8 cellular contexts compared by ENCODE assay signal in genomic region chr22:30386608-30386959, GRCh38. TPM values are rescaled to one million over a fixed set of nuclear protein-coding genes. Genes with fewer than 3 reads are reported as not detected.
DNase-seq lines count a peak whose midpoint lies in the region; ATAC-seq lines count a peak whose summit lies in the region.

No MANE protein-coding gene starts in this region.

- peaks cover 2% of the 10 kb centered on the region for H3K36me3 Mint-ChIP-seq in activated T-helper 1 cell treated with anti-CD3 and anti-CD28 coated beads, Interleukin-12 subunit alpha, Interleukin-12 subunit beta, Interleukin-2, Interleukin-4 antibody, amounts not matched to agents 30 ng/mL and 10 ng/mL and 1 ng/mL, durations not matched to agents 14 hours and 24 hours and 36 hours (ENCODE audit: low read depth)
- H3K36me3 Mint-ChIP-seq in immature natural killer cell = peaks cover 0 to 3% (median 0%) of the 10 kb centered on the region in 3 donors

- ATAC-seq in stimulated activated naive CD8-positive, alpha-beta T cell treated with anti-CD3 and anti-CD28 coated beads, Interleukin-15, amount 100 ng/mL, for 72 hours = no peak

- H3K27ac Mint-ChIP-seq in activated T-helper 1 cell treated with anti-CD3 and anti-CD28 coated beads, Interleukin-12 subunit alpha, Interleukin-12 subunit beta, Interleukin-2, Interleukin-4 antibody, amounts not matched to agents 30 ng/mL and 10 ng/mL and 1 ng/mL, durations not matched to agents 14 hours and 24 hours and 36 hours = no peak overlapping the region
- peak overlapping the region in 3 of 6 donors; percentile 32 to 83 (median 57) for H3K27ac Mint-ChIP-seq in immature natural killer cell
- H3K27ac Mint-ChIP-seq in stimulated activated naive CD8-positive, alpha-beta T cell treated with anti-CD3 and anti-CD28 coated beads, Interleukin-15, amount 100 ng/mL, for 72 hours = no peak overlapping the region

- peak; percentile 48 for DNase-seq in NCI-H82 (lab: John Stamatoyannopoulos, UW)
- DNase-seq in NCI-H82 treated with DMSO at 0.1 percent for 48 hours (lab: John Stamatoyannopoulos, UW; ENCODE audit: unreplicated experiment) = no peak
- no peak for DNase-seq in activated T-helper 1 cell treated with anti-CD3 and anti-CD28 coated beads, Interleukin-12 subunit alpha, Interleukin-12 subunit beta, Interleukin-2, Interleukin-4 antibody, amounts not matched to agents 30 ng/mL and 10 ng/mL and 1 ng/mL, durations not matched to agents 14 hours and 24 hours and 36 hours (ENCODE audit: low spot score)
- no peak for DNase-seq in immature natural killer cell
- DNase-seq in stimulated activated naive CD8-positive, alpha-beta T cell treated with anti-CD3 and anti-CD28 coated beads, Interleukin-15, amount 100 ng/mL, for 72 hours = no peak
- DNase-seq in NOMO-1 treated with dmso at 0.1 percent for 144 hours (lab: John Stamatoyannopoulos, UW; ENCODE audit: unreplicated experiment) = no peak
- DNase-seq in hepatic stellate cell (ENCODE audit: low spot score) = no peak
- DNase-seq in RKO (ENCODE audit: low spot score) = no peak

- H3K4me3 Mint-ChIP-seq in activated T-helper 1 cell treated with anti-CD3 and anti-CD28 coated beads, Interleukin-12 subunit alpha, Interleukin-12 subunit beta, Interleukin-2, Interleukin-4 antibody, amounts not matched to agents 30 ng/mL and 10 ng/mL and 1 ng/mL, durations not matched to agents 14 hours and 24 hours and 36 hours = peak overlapping the region; percentile 84
- peak overlapping the region; percentile 70 to 86 (median 79) for H3K4me3 Mint-ChIP-seq in immature natural killer cell
- peak overlapping the region; percentile 84 to 88 for H3K4me3 Mint-ChIP-seq in stimulated activated naive CD8-positive, alpha-beta T cell treated with anti-CD3 and anti-CD28 coated beads, Interleukin-15, amount 100 ng/mL, for 72 hours

- no peaks in the 10 kb centered on the region for H3K27me3 Mint-ChIP-seq in activated T-helper 1 cell treated with anti-CD3 and anti-CD28 coated beads, Interleukin-12 subunit alpha, Interleukin-12 subunit beta, Interleukin-2, Interleukin-4 antibody, amounts not matched to agents 30 ng/mL and 10 ng/mL and 1 ng/mL, durations not matched to agents 14 hours and 24 hours and 36 hours (ENCODE audit: insufficient read depth)
- H3K27me3 Mint-ChIP-seq in immature natural killer cell (ENCODE audit: low read depth in 3 of 3) = peaks cover 2 to 4% (median 4%) of the 10 kb centered on the region in 3 donors
- no peaks in the 10 kb centered on the region for H3K27me3 Mint-ChIP-seq in stimulated activated naive CD8-positive, alpha-beta T cell treated with anti-CD3 and anti-CD28 coated beads, Interleukin-15, amount 100 ng/mL, for 72 hours

- intact Hi-C loops in activated T-helper 1 cell treated with anti-CD3 and anti-CD28 coated beads, Interleukin-12 subunit alpha, Interleukin-12 subunit beta, Interleukin-2, Interleukin-4 antibody, amounts not matched to agents 30 ng/mL and 10 ng/mL and 1 ng/mL, durations not matched to agents 14 hours and 24 hours and 36 hours (cut with micrococcal nuclease) = loop anchor here (2.0 to 5.0 kb wide), 2 partner anchors 79 to 278 kb away; no protein-coding TSS in a partner anchor

- H3K9me3 Mint-ChIP-seq in activated T-helper 1 cell treated with anti-CD3 and anti-CD28 coated beads, Interleukin-12 subunit alpha, Interleukin-12 subunit beta, Interleukin-2, Interleukin-4 antibody, amounts not matched to agents 30 ng/mL and 10 ng/mL and 1 ng/mL, durations not matched to agents 14 hours and 24 hours and 36 hours = no peaks in the 10 kb centered on the region
- H3K9me3 Mint-ChIP-seq in immature natural killer cell = no peaks in the 10 kb centered on the region
- no peaks in the 10 kb centered on the region for H3K9me3 Mint-ChIP-seq in stimulated activated naive CD8-positive, alpha-beta T cell treated with anti-CD3 and anti-CD28 coated beads, Interleukin-15, amount 100 ng/mL, for 72 hours

- peaks cover 20% of the 10 kb centered on the region for H3K4me1 Mint-ChIP-seq in activated T-helper 1 cell treated with anti-CD3 and anti-CD28 coated beads, Interleukin-12 subunit alpha, Interleukin-12 subunit beta, Interleukin-2, Interleukin-4 antibody, amounts not matched to agents 30 ng/mL and 10 ng/mL and 1 ng/mL, durations not matched to agents 14 hours and 24 hours and 36 hours (ENCODE audit: low read depth)
- H3K4me1 Mint-ChIP-seq in immature natural killer cell = peaks cover 0 to 8% of the 10 kb centered on the region in 2 donors
- peaks cover 26% of the 10 kb centered on the region for H3K4me1 Mint-ChIP-seq in stimulated activated naive CD8-positive, alpha-beta T cell treated with anti-CD3 and anti-CD28 coated beads, Interleukin-15, amount 100 ng/mL, for 72 hours

RNA-seq across cellular contexts. Expression of gene RNF215, which starts 0.6 kb away (rescaled TPM):
- 10.3 and 13.2 TPM in 2 replicates for total RNA-seq in activated T-helper 1 cell treated with anti-CD3 and anti-CD28 coated beads, Interleukin-12 subunit alpha, Interleukin-12 subunit beta, Interleukin-2, Interleukin-4 antibody, amounts not matched to agents 30 ng/mL and 10 ng/mL and 1 ng/mL, durations not matched to agents 14 hours and 24 hours and 36 hours
- 1 to 10 TPM in 1 of 3 donors, under 1 TPM in 2; 0.38 to 1.1 (median 0.56) TPM for polyA plus RNA-seq in immature natural killer cell

RNA-seq across cellular contexts. Expression of gene SEC14L2, which starts 10.2 kb away (rescaled TPM):
- total RNA-seq in activated T-helper 1 cell treated with anti-CD3 and anti-CD28 coated beads, Interleukin-12 subunit alpha, Interleukin-12 subunit beta, Interleukin-2, Interleukin-4 antibody, amounts not matched to agents 30 ng/mL and 10 ng/mL and 1 ng/mL, durations not matched to agents 14 hours and 24 hours and 36 hours = 25.6 and 27.0 TPM in 2 replicates
- polyA plus RNA-seq in immature natural killer cell = 1 to 10 TPM in 1 of 3 donors, under 1 TPM in 1, not detected in 1; 0.23 to 1.6 TPM

RNA-seq across cellular contexts. Expression of gene CCDC157, which starts 29.8 kb away (rescaled TPM):
- 2.4 and 3.0 TPM in 2 replicates for total RNA-seq in activated T-helper 1 cell treated with anti-CD3 and anti-CD28 coated beads, Interleukin-12 subunit alpha, Interleukin-12 subunit beta, Interleukin-2, Interleukin-4 antibody, amounts not matched to agents 30 ng/mL and 10 ng/mL and 1 ng/mL, durations not matched to agents 14 hours and 24 hours and 36 hours
- polyA plus RNA-seq in immature natural killer cell = 1 to 10 TPM; 1.4 to 3.5 (median 1.9) TPM

RNA-seq across cellular contexts. Expression of gene SF3A1, which starts 29.9 kb away (rescaled TPM):
- total RNA-seq in activated T-helper 1 cell treated with anti-CD3 and anti-CD28 coated beads, Interleukin-12 subunit alpha, Interleukin-12 subunit beta, Interleukin-2, Interleukin-4 antibody, amounts not matched to agents 30 ng/mL and 10 ng/mL and 1 ng/mL, durations not matched to agents 14 hours and 24 hours and 36 hours = 308 and 310 TPM in 2 replicates
- polyA plus RNA-seq in immature natural killer cell = 100 to 1,000 TPM in 1 of 3 donors, 10 to 100 TPM in 2; 35.5 to 133 (median 69.6) TPM

RNA-seq across cellular contexts. Expression of gene MTFP1, which starts 39.0 kb away (rescaled TPM):
- 72.0 and 72.9 TPM in 2 replicates for total RNA-seq in activated T-helper 1 cell treated with anti-CD3 and anti-CD28 coated beads, Interleukin-12 subunit alpha, Interleukin-12 subunit beta, Interleukin-2, Interleukin-4 antibody, amounts not matched to agents 30 ng/mL and 10 ng/mL and 1 ng/mL, durations not matched to agents 14 hours and 24 hours and 36 hours
- polyA plus RNA-seq in immature natural killer cell = 10 to 100 TPM; 18.7 to 41.3 (median 32.0) TPM
